Comparison of ENCODE assay signal across 9 cellular contexts in the genomic region with DNA sequence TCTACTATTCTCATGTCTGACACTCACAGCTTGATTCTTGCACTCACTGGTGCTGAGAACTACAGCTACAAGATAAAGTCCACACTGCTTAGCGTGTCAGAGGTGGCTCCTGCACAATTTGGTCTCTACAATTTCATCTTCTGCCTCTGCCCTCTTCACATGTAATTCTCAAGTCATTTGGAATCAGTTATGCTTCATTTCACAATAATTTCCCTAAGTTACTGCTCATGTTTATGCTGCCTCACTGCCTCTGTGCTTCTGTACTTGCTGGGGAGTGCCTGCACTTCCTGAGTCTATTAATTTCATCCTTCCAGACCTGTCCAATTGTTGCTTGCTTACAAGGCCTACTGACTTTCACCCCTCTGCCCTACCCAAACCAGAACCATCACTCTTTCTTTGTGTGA. TPM values are rescaled to one million over a fixed set of nuclear protein-coding genes. Genes with fewer than 3 reads are reported as not detected.
DNase-seq lines count a peak whose midpoint lies in the region; ATAC-seq and TF ChIP-seq lines count a peak whose summit lies in the region.
"Had no signal": no experiment of that assay in that cellular context is flagged by ENCODE, and none has a peak within 500 bp of the region (broad histone marks: within the 10 kb centered on the region; RNA-seq: fewer than 3 reads in every experiment).

No MANE protein-coding gene starts in this region.

- peaks cover 54% of the 10 kb centered on the region for H3K4me1 Mint-ChIP-seq in MCF 10A (ENCODE audit: insufficient read depth, unreplicated experiment)

- H3K4me3 Mint-ChIP-seq in MCF 10A (ENCODE audit: unreplicated experiment), result no peak overlapping the region
- H3K4me3 Mint-ChIP-seq: T-helper 1 cell treated with Interleukin-12 subunit alpha and Interleukin-12 subunit beta and Interleukin-4 antibody, amounts not matched to agents 30 μg/mL and 1 μg/mL, for 36 hours had no signal

- ATAC-seq in lung (ENCODE audit: insufficient read depth, low FRiP score) (peak; percentile 61), GM18909 (IDR thresholded peaks at IDR 0.05; ENCODE audit: poor library complexity, unreplicated experiment) (no peak)

- H3K9me3 ChIP-seq in lung (ENCODE audit: control insufficient read depth in 2 of 2, insufficient read depth in 1 of 2, low read length in 1 of 2), result no peaks in the 10 kb centered on the region
- no peaks in the 10 kb centered on the region for H3K9me3 ChIP-seq in tibial artery

- H3K4me1 ChIP-seq in lung (ENCODE audit: control insufficient read depth in 2 of 2, insufficient read depth in 2 of 2, low read length in 2 of 2) (peaks cover 0 to 4% of the 10 kb centered on the region in 2 donors), tibial artery (peaks cover 0 to 62% (median 31%) of the 10 kb centered on the region in 4 donors)

- no peaks in the 10 kb centered on the region for H3K36me3 Mint-ChIP-seq in MCF 10A (ENCODE audit: insufficient read depth, unreplicated experiment)

- 62 to 64% methylated on average over 1 of the region's 1 CpG for WGBS in lung, 2 donors

- H3K27me3 ChIP-seq in lung (ENCODE audit: control insufficient read depth, insufficient read depth) (no peaks in the 10 kb centered on the region), tibial artery (no peaks in the 10 kb centered on the region)

- H3K4me3 ChIP-seq in lung, result no peak overlapping the region
- H3K4me3 ChIP-seq in tibial artery, result no peak overlapping the region

- POLR2A ChIA-PET in MCF 10A (lab: Yijun Ruan, JAX), result interaction anchor here (0.7 to 8.5 kb wide), 11 partner anchors 10 to 151 kb away, joined by 3 to 78 read pairs (median 18); a partner anchor contains a TSS

- H3K9me3 Mint-ChIP-seq in MCF 10A (ENCODE audit: unreplicated experiment), result peaks cover 7% of the 10 kb centered on the region
- H3K9me3 Mint-ChIP-seq: T-helper 1 cell treated with Interleukin-12 subunit alpha and Interleukin-12 subunit beta and Interleukin-4 antibody, amounts not matched to agents 30 μg/mL and 1 μg/mL, for 36 hours had no signal

- H3K27ac ChIP-seq in lung (ENCODE audit: low read depth in 1 of 2, low read length in 1 of 2) (peak overlapping the region in 1 of 2 donors; percentile 39), tibial artery (peak overlapping the region; percentile 67 to 68)

- CTCF ChIA-PET in MCF 10A (lab: Yijun Ruan, JAX), result interaction anchor here (1.0 kb wide), 1 partner anchor 25 kb away, joined by 3 read pairs; no protein-coding TSS in a partner anchor

- H3K27ac Mint-ChIP-seq in MCF 10A (ENCODE audit: low read depth, unreplicated experiment), result peak overlapping the region; percentile 80
- H3K27ac Mint-ChIP-seq: T-helper 1 cell treated with Interleukin-12 subunit alpha and Interleukin-12 subunit beta and Interleukin-4 antibody, amounts not matched to agents 30 μg/mL and 1 μg/mL, for 36 hours had no signal

- no TSS peak for BruUV-seq in MCF 10A (replicated peaks; lab: Mats Ljungman, UMichigan)

- intact Hi-C loops in MCF 10A (cut with micrococcal nuclease) (no loop called here), tibial artery (cut with DNase I; ENCODE audit: low total_unique reads) (no loop called here)

- TF ChIP-seq CTCF in MCF 10A (IDR thresholded peaks at IDR 0.05; ENCODE audit: unreplicated experiment), result no peak
- no peak for TF ChIP-seq CTCF in lung (IDR thresholded peaks at IDR 0.05; ENCODE audit: control extremely low read depth, extremely low read depth)
- no peak for TF ChIP-seq CTCF in tibial artery (IDR thresholded peaks at IDR 0.05)

- no peaks in the 10 kb centered on the region for H3K27me3 Mint-ChIP-seq in MCF 10A (ENCODE audit: insufficient read depth, unreplicated experiment)

- H3K36me3 ChIP-seq in lung (ENCODE audit: control insufficient read depth in 2 of 2, insufficient read depth in 2 of 2, low read length in 2 of 2) (no peaks in the 10 kb centered on the region), tibial artery (no peaks in the 10 kb centered on the region)

- peak; percentile 8 for DNase-seq in NOMO-1 treated with DMSO at 0.1 percent for 48 hours (lab: John Stamatoyannopoulos, UW; ENCODE audit: unreplicated experiment)
- DNase-seq in NOMO-1 (lab: John Stamatoyannopoulos, UW; ENCODE audit: unreplicated experiment in 2 of 2), result no peak
- DNase-seq in MCF 10A (ENCODE audit: unreplicated experiment), result peak; percentile 61
- DNase-seq in lung (ENCODE audit: low spot score), result no peak
- DNase-seq in tibial artery, result no peak
- no peak for DNase-seq in HUDEP-2 (lab: John Stamatoyannopoulos, UW; ENCODE audit: unreplicated experiment in 76 of 76)
- DNase-seq in activated CD8-positive, alpha-beta memory T cell treated with anti-CD3 and anti-CD28 coated beads for 24 hours, result no peak

RNA-seq across cellular contexts. Expression of a gene that starts 11.6 kb away (rescaled TPM):
- total RNA-seq in MCF 10A (2022) (40.3 and 48.5 TPM in 2 replicates), lung (10 to 100 TPM; 28.2 to 71.9 TPM)
- polyA plus RNA-seq in lung, result 10 to 100 TPM; 14.3 to 16.3 TPM

Comparison
In these comparisons a context has a peak if more than half of its experiments do, and no peak if none do; other contexts are left out.
1. DNase-seq: peak in NOMO-1 treated with DMSO at 0.1 percent for 48 hours (single experiment) and MCF 10A (single experiment); none in NOMO-1 (0 of 2), lung (single experiment), tibial artery (0 of 2), HUDEP-2 (0 of 76) and activated CD8-positive, alpha-beta memory T cell treated with anti-CD3 and anti-CD28 coated beads for 24 hours (single experiment).